39 cellular contexts compared by ENCODE assay signal in genomic region chr5:73857446-73857845, GRCh38.
"Had no signal": no experiment of that assay in that cellular context is flagged by ENCODE, and none has a peak within 500 bp of the region (broad histone marks: within the 10 kb centered on the region; RNA-seq: fewer than 3 reads in every experiment).

No MANE protein-coding gene starts in this region.

- H3K27me3 Mint-ChIP-seq: central memory CD8-positive, alpha-beta T cell had no signal

- H3K27ac ChIP-seq: brain microvascular endothelial cell, cardiac muscle cell, Peyer's patch, WERI-Rb-1 had no signal

- H3K36me3 Mint-ChIP-seq: activated CD8-positive, alpha-beta memory T cell treated with anti-CD3 and anti-CD28 coated beads, Interleukin-2, amount 10 ng/mL, durations not matched to agents 7 days and 5 days; activated naive CD8-positive, alpha-beta T cell treated with anti-CD3 and anti-CD28 coated beads for 36 hours; T-cell had no signal

- H3K4me1 ChIP-seq: Peyer's patch had no signal

- H3K27me3 ChIP-seq: brain microvascular endothelial cell, cardiac muscle cell, MG63, Peyer's patch had no signal

- H3K9me3 ChIP-seq: MG63, Peyer's patch had no signal

- H3K4me3 Mint-ChIP-seq: activated CD4-positive, alpha-beta memory T cell treated with anti-CD3 and anti-CD28 coated beads, Interleukin-2, amount 10 ng/mL, durations not matched to agents 7 days and 5 days; activated CD8-positive, alpha-beta memory T cell treated with anti-CD3 and anti-CD28 coated beads, Interleukin-2, amount 10 ng/mL, durations not matched to agents 7 days and 5 days; activated naive CD8-positive, alpha-beta T cell treated with anti-CD3 and anti-CD28 coated beads for 36 hours; activated T-helper 17 cell treated with anti-CD3 and anti-CD28 coated beads, Interleukin-2, amount 50 U/mL, for 72 hours; central memory CD8-positive, alpha-beta T cell; T-cell had no signal

- H3K4me3 ChIP-seq: cardiac muscle cell, MG63, Peyer's patch had no signal

- H3K27ac Mint-ChIP-seq: activated CD4-positive, alpha-beta memory T cell treated with anti-CD3 and anti-CD28 coated beads, Interleukin-2, amount 10 ng/mL, durations not matched to agents 7 days and 5 days; activated CD8-positive, alpha-beta memory T cell treated with anti-CD3 and anti-CD28 coated beads, Interleukin-2, amount 10 ng/mL, durations not matched to agents 7 days and 5 days; activated naive CD8-positive, alpha-beta T cell treated with anti-CD3 and anti-CD28 coated beads for 36 hours; activated T-helper 17 cell treated with anti-CD3 and anti-CD28 coated beads, Interleukin-2, amount 50 U/mL, for 72 hours; T-cell had no signal

- DNase-seq: activated CD4-positive, alpha-beta memory T cell treated with anti-CD3 and anti-CD28 coated beads, Interleukin-2, amount 10 ng/mL, durations not matched to agents 7 days and 5 days; activated CD4-positive, alpha-beta T cell treated with anti-CD3 and anti-CD28 coated beads for 1 hour; activated CD4-positive, alpha-beta T cell treated with anti-CD3 and anti-CD28 coated beads for 48 hours; activated CD4-positive, CD25-positive, alpha-beta regulatory T cell; activated CD8-positive, alpha-beta memory T cell treated with anti-CD3 and anti-CD28 coated beads for 24 hours; activated CD8-positive, alpha-beta memory T cell treated with anti-CD3 and anti-CD28 coated beads, Interleukin-2, amount 10 ng/mL, durations not matched to agents 7 days and 5 days; activated CD8-positive, alpha-beta memory T cell treated with anti-CD3 and anti-CD28 coated beads, Interleukin-2, amount 50 U/mL, for 48 hours; activated effector memory CD4-positive, alpha-beta T cell treated with anti-CD3 and anti-CD28 coated beads, Interleukin-2, amount 50 U/mL, for 16 hours; activated naive CD4-positive, alpha-beta T cell; activated naive CD4-positive, alpha-beta T cell treated with anti-CD3 and anti-CD28 coated beads, Interleukin-2, amount 50 U/mL, for 16 hours; activated naive CD8-positive, alpha-beta T cell treated with anti-CD3 and anti-CD28 coated beads for 36 hours; activated T-cell treated with anti-CD3 and anti-CD28 coated beads, Interleukin-2, amount 50 U/mL, for 48 hours; amniotic stem cell; aorta; brain microvascular endothelial cell; Kasumi-1; MG63; NCI-H1092; NCI-H1417; NCI-H146; NCI-H187; NCI-H2029 treated with DMSO at 0.1 percent for 48 hours; NCI-H2107; NCI-H2171; NCI-H510A; NCI-H526; NCI-H748 treated with DMSO at 0.1 percent for 48 hours; NK-92 treated with Interleukin-12 subunit alpha and Interleukin-12 subunit beta, amount 100 ng/mL, for 24 hours; PC-3; Peyer's patch; RPMI8226; SIG-M5; T-cell; T-helper 2 cell; T-helper 9 cell; WERI-Rb-1 had no signal

- H3K4me1 Mint-ChIP-seq: activated CD4-positive, alpha-beta memory T cell treated with anti-CD3 and anti-CD28 coated beads, Interleukin-2, amount 10 ng/mL, durations not matched to agents 7 days and 5 days; activated CD8-positive, alpha-beta memory T cell treated with anti-CD3 and anti-CD28 coated beads, Interleukin-2, amount 10 ng/mL, durations not matched to agents 7 days and 5 days; activated naive CD8-positive, alpha-beta T cell treated with anti-CD3 and anti-CD28 coated beads for 36 hours; activated T-helper 17 cell treated with anti-CD3 and anti-CD28 coated beads, Interleukin-2, amount 50 U/mL, for 72 hours; central memory CD8-positive, alpha-beta T cell; T-cell had no signal

- H3K36me3 ChIP-seq: cardiac muscle cell, Peyer's patch, WERI-Rb-1 had no signal

- H3K9me3 Mint-ChIP-seq: activated CD4-positive, alpha-beta memory T cell treated with anti-CD3 and anti-CD28 coated beads, Interleukin-2, amount 10 ng/mL, durations not matched to agents 7 days and 5 days; activated naive CD8-positive, alpha-beta T cell treated with anti-CD3 and anti-CD28 coated beads for 36 hours; activated T-helper 17 cell treated with anti-CD3 and anti-CD28 coated beads, Interleukin-2, amount 50 U/mL, for 72 hours; central memory CD8-positive, alpha-beta T cell; T-cell had no signal
